ENCODE assay signal across 18 cellular contexts in the genomic region with DNA sequence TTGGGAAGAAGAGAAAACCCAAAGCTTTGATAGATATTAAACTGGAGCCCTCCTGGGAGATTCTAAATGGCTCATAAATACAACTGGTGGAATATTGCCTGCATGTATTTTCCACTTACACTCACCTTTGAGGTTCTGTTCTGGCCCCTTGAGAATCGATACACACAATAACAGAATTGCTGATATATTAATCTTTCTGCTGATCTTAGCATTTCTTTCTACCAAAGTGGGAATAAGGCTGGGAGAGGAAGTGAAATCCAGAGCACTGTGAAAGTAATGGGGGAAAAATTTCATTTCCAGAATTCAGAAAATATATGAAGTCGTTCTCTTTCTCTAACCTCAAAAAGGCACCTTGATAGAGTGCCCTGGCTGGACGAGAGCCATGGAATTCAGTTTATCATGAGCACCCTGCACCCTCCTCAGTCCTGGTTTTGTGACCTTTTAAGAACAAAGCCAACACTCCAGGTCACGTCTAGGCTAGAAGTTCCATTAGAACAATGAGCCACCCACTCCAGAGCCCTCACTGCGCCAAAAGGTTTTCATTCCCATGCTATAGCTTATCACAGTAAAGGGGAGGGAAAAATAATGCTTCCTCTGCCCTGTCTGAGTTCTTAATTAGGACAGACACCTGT.
"Had no signal": no experiment of that assay in that cellular context is flagged by ENCODE, and none has a peak within 500 bp of the region (broad histone marks: within the 10 kb centered on the region; RNA-seq: fewer than 3 reads in every experiment).

No MANE protein-coding gene starts in this region.

- H3K9me3 Mint-ChIP-seq: activated T-cell treated with anti-CD3 and anti-CD28 coated beads, Interleukin-2, amount 50 U/mL, for 24 hours; activated T-helper 2 cell treated with anti-CD3 and anti-CD28 coated beads, Interferon-gamma antibody, Interleukin-2, Interleukin-4, amounts not matched to agents 10 μg/mL and 5 μg/mL and 100 μg/mL, durations not matched to agents 14 hours and 24 hours and 36 hours; natural killer cell; stimulated activated naive CD8-positive, alpha-beta T cell treated with anti-CD3 and anti-CD28 coated beads, Interleukin-15, Interleukin-2, amounts not matched to agents 100 ng/mL and 50 ng/mL, for 24 hours had no signal

- H3K4me3 Mint-ChIP-seq: activated CD4-positive, alpha-beta T cell treated with anti-CD3 and anti-CD28 coated beads, Interleukin-2, amount 10 ng/mL, durations not matched to agents 7 days and 5 days; activated CD8-positive, alpha-beta T cell treated with anti-CD3 and anti-CD28 coated beads, Interleukin-2, amount 10 ng/mL, durations not matched to agents 7 days and 5 days; activated T-cell treated with anti-CD3 and anti-CD28 coated beads, Interleukin-2, amount 50 U/mL, for 24 hours; natural killer cell; stimulated activated naive CD8-positive, alpha-beta T cell treated with anti-CD3 and anti-CD28 coated beads, Interleukin-15, Interleukin-2, amounts not matched to agents 100 ng/mL and 50 ng/mL, for 24 hours had no signal

- H3K4me1 ChIP-seq: body of pancreas, colonic mucosa, pancreas, suprapubic skin had no signal

- H3K27me3 ChIP-seq: body of pancreas, colonic mucosa, suprapubic skin, upper lobe of left lung had no signal

- H3K4me3 ChIP-seq: body of pancreas, colonic mucosa, pancreas, suprapubic skin, upper lobe of left lung had no signal

- H3K9me3 ChIP-seq: body of pancreas, colonic mucosa, pancreas, suprapubic skin, upper lobe of left lung had no signal

- FAIRE-seq: frontal cortex, pancreas had no signal

- H3K36me3 ChIP-seq: colonic mucosa, pancreas, suprapubic skin, upper lobe of left lung had no signal

- H3K27ac ChIP-seq: body of pancreas, colonic mucosa, pancreas, suprapubic skin, upper lobe of left lung had no signal

- ATAC-seq: activated CD8-positive, alpha-beta T cell treated with anti-CD3 and anti-CD28 coated beads, Interleukin-2, amount 10 ng/mL, durations not matched to agents 7 days and 5 days; body of pancreas; natural killer cell; pancreas had no signal

- H3K27ac Mint-ChIP-seq: activated CD4-positive, alpha-beta T cell treated with anti-CD3 and anti-CD28 coated beads, Interleukin-2, amount 10 ng/mL, durations not matched to agents 7 days and 5 days; activated CD8-positive, alpha-beta T cell treated with anti-CD3 and anti-CD28 coated beads, Interleukin-2, amount 10 ng/mL, durations not matched to agents 7 days and 5 days; activated T-cell treated with anti-CD3 and anti-CD28 coated beads, Interleukin-2, amount 50 U/mL, for 24 hours; activated T-helper 2 cell treated with anti-CD3 and anti-CD28 coated beads, Interferon-gamma antibody, Interleukin-2, Interleukin-4, amounts not matched to agents 10 μg/mL and 5 μg/mL and 100 μg/mL, durations not matched to agents 14 hours and 24 hours and 36 hours; natural killer cell; stimulated activated naive CD8-positive, alpha-beta T cell treated with anti-CD3 and anti-CD28 coated beads, Interleukin-15, Interleukin-2, amounts not matched to agents 100 ng/mL and 50 ng/mL, for 24 hours had no signal

- DNase-seq: activated CD4-positive, alpha-beta T cell treated with anti-CD3 and anti-CD28 coated beads, Interleukin-2, amount 10 ng/mL, durations not matched to agents 7 days and 5 days; activated CD4-positive, CD25-positive, alpha-beta regulatory T cell; activated CD8-positive, alpha-beta T cell treated with anti-CD3 and anti-CD28 coated beads, Interleukin-2, amount 10 ng/mL, durations not matched to agents 7 days and 5 days; activated naive CD4-positive, alpha-beta T cell treated with Interleukin-2 at 50 U/mL for 16 hours; activated T-cell treated with anti-CD3 and anti-CD28 coated beads, Interleukin-2, amount 50 U/mL, for 24 hours; body of pancreas; central memory CD4-positive, alpha-beta T cell; colonic mucosa; natural killer cell; pancreas; stimulated activated CD4-positive, alpha-beta T cell treated with anti-CD3 and anti-CD28 coated beads, Interleukin-12 subunit alpha, Interleukin-12 subunit beta, amount 100 ng/mL, for 4 hours; stimulated activated CD4-positive, alpha-beta T cell treated with anti-CD3 and anti-CD28 coated beads, Interleukin-1b, Interleukin-23, amount 100 ng/mL, for 48 hours; T1000 had no signal

- H3K36me3 Mint-ChIP-seq: natural killer cell had no signal

- H3K4me1 Mint-ChIP-seq: activated CD4-positive, alpha-beta T cell treated with anti-CD3 and anti-CD28 coated beads, Interleukin-2, amount 10 ng/mL, durations not matched to agents 7 days and 5 days; natural killer cell had no signal
